ENCODE assay signal across 1 cellular context in genomic region chr17:65062168-65062915, GRCh38.
TF ChIP-seq lines count a peak whose summit lies in the region.

No MANE protein-coding gene starts in this region.

TF ChIP-seq in GM23338, 12 proteins besides CTCF, POLR2A, EP300 and RAD21 (continued from another document):
- no peak for TF ChIP-seq ZNF462 (CRISPR knock-in tag; IDR thresholded peaks at IDR 0.05)
- TF ChIP-seq CREB1 (CRISPR knock-in tag; IDR thresholded peaks at IDR 0.05; ENCODE audit: low read depth) = no peak
- no peak for TF ChIP-seq EZH2 (IDR thresholded peaks at IDR 0.05; ENCODE audit: low read depth, unreplicated experiment)
- TF ChIP-seq POLR2AphosphoS5 (IDR thresholded peaks at IDR 0.05; ENCODE audit: low read depth) = no peak
- TF ChIP-seq STAT1 (IDR thresholded peaks at IDR 0.05; ENCODE audit: unreplicated experiment) = no peak
- TF ChIP-seq EZH2phosphoT487 (IDR thresholded peaks at IDR 0.05; ENCODE audit: unreplicated experiment) = no peak
TF ChIP-seq in GM23338: peak in this region for 0.
